In genomic region chr10:69800109-69800508, GRCh38 we compare ENCODE assay signal across 8 cellular contexts. TPM values are rescaled to one million over a fixed set of nuclear protein-coding genes. Genes with fewer than 3 reads are reported as not detected.
DNase-seq lines count a peak whose midpoint lies in the region; ATAC-seq and TF ChIP-seq lines count a peak whose summit lies in the region.

No MANE protein-coding gene starts in this region.

- peak; percentile 50 for TF ChIP-seq CTCF in colonic mucosa (IDR thresholded peaks at IDR 0.05)
- peak; percentile 39 for TF ChIP-seq CTCF in lung (IDR thresholded peaks at IDR 0.05; ENCODE audit: control extremely low read depth, extremely low read depth)

- H3K27ac ChIP-seq in colonic mucosa (no peak overlapping the region), lung (ENCODE audit: low read depth in 1 of 2, low read length in 1 of 2) (no peak overlapping the region)

- intact Hi-C loops in colonic mucosa (cut with DNase I) = no loop called here

- H3K27me3 ChIP-seq in colonic mucosa (peaks cover 24% of the 10 kb centered on the region), lung (ENCODE audit: control insufficient read depth, insufficient read depth) (no peaks in the 10 kb centered on the region)

- H3K9me3 ChIP-seq in colonic mucosa = no peaks in the 10 kb centered on the region
- peaks cover 0 to 11% of the 10 kb centered on the region in 2 donors for H3K9me3 ChIP-seq in lung (ENCODE audit: control insufficient read depth in 2 of 2, insufficient read depth in 1 of 2, low read length in 1 of 2)

- DNase-seq in SIG-M5 treated with dmso at 0.1 percent for 504 hours (lab: John Stamatoyannopoulos, UW; ENCODE audit: unreplicated experiment) = peak; percentile 46
- no peak for DNase-seq in SIG-M5 (lab: John Stamatoyannopoulos, UW)
- peak; percentile 35 for DNase-seq in NCI-H2227 (lab: John Stamatoyannopoulos, UW; ENCODE audit: unreplicated experiment)
- peak; percentile 62 for DNase-seq in colonic mucosa
- DNase-seq in lung (ENCODE audit: low spot score) = peak; percentile 43
- DNase-seq in activated CD4-positive, alpha-beta T cell treated with anti-CD3 and anti-CD28 coated beads for 48 hours = no peak

- H3K4me1 ChIP-seq in colonic mucosa = peaks cover 12% of the 10 kb centered on the region
- H3K4me1 ChIP-seq in lung (ENCODE audit: control insufficient read depth in 2 of 2, insufficient read depth in 2 of 2, low read length in 2 of 2) = peaks cover 0 to 10% of the 10 kb centered on the region in 2 donors

- 41 to 44% methylated on average over 3 of the region's 3 CpGs for WGBS in lung, 2 donors

- ATAC-seq in lung (ENCODE audit: insufficient read depth, low FRiP score) (no peak), GM19328 (IDR thresholded peaks at IDR 0.05; ENCODE audit: unreplicated experiment) (no peak), HG03095 (IDR thresholded peaks at IDR 0.05; ENCODE audit: unreplicated experiment) (no peak)

- H3K4me3 ChIP-seq in colonic mucosa = no peak overlapping the region
- no peak overlapping the region for H3K4me3 ChIP-seq in lung

- H3K9ac ChIP-seq in colonic mucosa (ENCODE audit: low read depth in 2 of 2, low read length in 2 of 2) = no peak overlapping the region

- no peaks in the 10 kb centered on the region for H3K36me3 ChIP-seq in colonic mucosa
- no peaks in the 10 kb centered on the region for H3K36me3 ChIP-seq in lung (ENCODE audit: control insufficient read depth in 2 of 2, insufficient read depth in 2 of 2, low read length in 2 of 2)

RNA-seq across cellular contexts. Expression of gene COL13A1, which starts 1.6 kb away (rescaled TPM):
- total RNA-seq in colonic mucosa (1 to 10 TPM; 1.0 to 1.1 TPM), lung (10 to 100 TPM in 1 of 2 donors, 1 to 10 TPM in 1; 6.7 to 42.1 TPM)
- polyA plus RNA-seq in lung = 1 to 10 TPM; 2.7 to 4.5 TPM

Comparison
In these comparisons a context has a peak if more than half of its experiments do, and no peak if none do; other contexts are left out.
1. DNase-seq: peak in SIG-M5 treated with dmso at 0.1 percent for 504 hours (single experiment), NCI-H2227 (single experiment), colonic mucosa (single experiment) and lung (single experiment); none in SIG-M5 (single experiment) and activated CD4-positive, alpha-beta T cell treated with anti-CD3 and anti-CD28 coated beads for 48 hours (single experiment).